ENCODE assay signal across 9 cellular contexts in the genomic region with DNA sequence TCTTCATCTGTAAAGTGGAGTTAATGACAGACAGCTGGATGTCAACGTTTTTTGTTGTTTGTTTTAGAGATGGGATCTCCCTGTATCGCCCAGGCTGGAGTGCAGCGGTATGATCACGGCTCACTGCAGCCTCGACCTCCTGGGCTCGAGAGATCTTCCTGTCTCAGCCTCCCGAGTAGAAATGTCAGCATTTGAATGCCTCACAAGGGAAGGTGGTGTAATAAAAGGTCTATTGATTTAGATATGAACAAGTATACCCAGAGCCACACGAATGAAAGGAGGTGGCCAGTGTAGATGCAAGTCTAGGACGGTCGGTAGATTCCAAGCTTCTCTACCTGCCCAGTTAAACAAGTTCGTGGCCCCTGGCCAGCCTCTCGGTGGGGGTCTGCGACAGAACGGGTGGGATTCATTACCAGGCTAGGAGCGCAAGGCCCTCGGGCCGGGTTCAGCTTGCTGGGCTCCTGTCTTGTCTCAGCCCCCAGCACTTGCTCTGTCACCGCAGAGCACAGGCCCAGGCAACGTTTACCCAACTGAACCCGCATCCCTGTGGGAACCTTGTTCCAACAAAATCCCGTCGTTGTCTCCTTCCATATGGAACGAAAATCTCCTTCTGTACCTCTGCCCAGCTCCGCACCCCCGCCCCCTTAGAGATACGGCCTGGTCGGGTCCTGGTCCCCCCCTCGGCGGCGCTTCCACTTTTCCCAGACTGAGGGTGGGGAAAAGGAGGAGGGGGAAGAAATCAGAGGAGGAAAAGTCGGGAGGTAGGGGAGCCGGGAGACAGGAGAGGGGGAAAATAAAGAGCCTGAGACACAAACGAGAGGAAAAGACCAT. TPM values are rescaled to one million over a fixed set of nuclear protein-coding genes. Genes with fewer than 3 reads are reported as not detected.
DNase-seq lines count a peak whose midpoint lies in the region; ATAC-seq and TF ChIP-seq lines count a peak whose summit lies in the region.
"Had no signal": no experiment of that assay in that cellular context is flagged by ENCODE, and none has a peak within 500 bp of the region (broad histone marks: within the 10 kb centered on the region; RNA-seq: fewer than 3 reads in every experiment).

No MANE protein-coding gene starts in this region.

- H3K4me1 ChIP-seq in iPS-18a (ENCODE audit: control insufficient read depth, low read depth, low read length) (peaks cover 28% of the 10 kb centered on the region), spleen (peaks cover 30 to 56% (median 52%) of the 10 kb centered on the region in 6 donors)

- no peak overlapping the region for H3K27ac Mint-ChIP-seq in T-helper 17 cell

- peak overlapping the region; percentile 86 for H3K4me3 Mint-ChIP-seq in T-helper 17 cell

- H3K9ac ChIP-seq in iPS-18a (ENCODE audit: low read length) = no peak overlapping the region

- no peak for TF ChIP-seq POLR2A in spleen (IDR thresholded peaks at IDR 0.05)

- TF ChIP-seq CTCF in spleen (IDR thresholded peaks at IDR 0.05 in 8 of 11, conservative IDR thresholded peaks at IDR 0.05 in 3 of 11) = no peak

- H3K27me3 ChIP-seq in iPS-18a (ENCODE audit: control insufficient read depth, insufficient read depth, low read length) = peaks cover 97% of the 10 kb centered on the region
- peaks cover 30 to 100% (median 99%) of the 10 kb centered on the region in 7 donors for H3K27me3 ChIP-seq in spleen (replicated peaks in 1 of 7)

- intact Hi-C loops in spleen (cut with DNase I; ENCODE audit: low total_unique reads) = no loop called here

- peak overlapping the region; percentile 59 for H3K4me3 ChIP-seq in iPS-18a (ENCODE audit: low read length)
- H3K4me3 ChIP-seq in spleen = peak overlapping the region in 6 of 8 donors; percentile 39 to 68 (median 48)

- H3K27ac ChIP-seq in iPS-18a (ENCODE audit: low read length) (no peak overlapping the region), spleen (no peak overlapping the region)
- H3K27ac ChIP-seq: neutrophil had no signal

- 5 to 7% (median 6%) methylated on average over 30 to 33 of the region's 33 CpGs for WGBS in spleen, 5 donors

- DNase-seq in NCI-H146 (lab: John Stamatoyannopoulos, UW) = peak; percentile 26
- DNase-seq in NCI-H146 treated with DMSO at 0.1 percent for 48 hours (lab: John Stamatoyannopoulos, UW; ENCODE audit: unreplicated experiment) = no peak
- no peak for DNase-seq in T-helper 17 cell
- DNase-seq in spleen = no peak

- H3K36me3 ChIP-seq in iPS-18a (ENCODE audit: control insufficient read depth, low read depth, low read length) = no peaks in the 10 kb centered on the region
- H3K36me3 ChIP-seq in spleen = no peaks in the 10 kb centered on the region
- H3K36me3 ChIP-seq: neutrophil had no signal

- H3K4me1 Mint-ChIP-seq in T-helper 17 cell = peaks cover 32% of the 10 kb centered on the region

- H3K36me3 Mint-ChIP-seq in T-helper 17 cell (ENCODE audit: low read depth) = peaks cover 11% of the 10 kb centered on the region

- ATAC-seq in T-helper 17 cell = no peak
- no peak for ATAC-seq in GM21737 (IDR thresholded peaks at IDR 0.05; ENCODE audit: unreplicated experiment)
- ATAC-seq in GM21447 (IDR thresholded peaks at IDR 0.05; ENCODE audit: unreplicated experiment) = no peak
- ATAC-seq in HG03097 (IDR thresholded peaks at IDR 0.05; ENCODE audit: low FRiP score, unreplicated experiment) = no peak

- H3K9me3 ChIP-seq in T-helper 17 cell (ENCODE audit: control insufficient read depth, low read length, poor library complexity, severe bottlenecking) (peaks cover 3% of the 10 kb centered on the region), iPS-18a (ENCODE audit: control insufficient read depth, low read depth, low read length) (no peaks in the 10 kb centered on the region), spleen (no peaks in the 10 kb centered on the region)
- H3K9me3 ChIP-seq: neutrophil had no signal

- peaks cover 77% of the 10 kb centered on the region for H3K27me3 Mint-ChIP-seq in T-helper 17 cell

RNA-seq across cellular contexts. Expression of a gene that starts 2.0 kb away (rescaled TPM):
- total RNA-seq in T-helper 17 cell = not detected
- not detected for total RNA-seq in spleen
- not detected for polyA plus RNA-seq in spleen

RNA-seq across cellular contexts. Expression of a gene that starts 28.1 kb away (rescaled TPM):
- total RNA-seq in T-helper 17 cell (1 to 10 TPM in 1 of 2 donors, under 1 TPM in 1; 0.60 to 1.1 TPM), spleen (10 to 100 TPM in 3 of 7 donors, 1 to 10 TPM in 4; 8.4 to 22.6 (median 9.6) TPM)
- polyA plus RNA-seq in spleen = 10 to 100 TPM in 2 of 3 donors, 1 to 10 TPM in 1; 3.9 to 12.1 (median 10.0) TPM

Comparison
In these comparisons a context has a peak if more than half of its experiments do, and no peak if none do; other contexts are left out.
1. RNA of a gene that starts 28.1 kb away (total RNA-seq): 8.4 to 22.6 TPM in spleen; 0.60 to 1.1 TPM in T-helper 17 cell; every median in the first group is over 4 times any median in the second.